ENCODE assay signal across 9 cellular contexts in the genomic region with DNA sequence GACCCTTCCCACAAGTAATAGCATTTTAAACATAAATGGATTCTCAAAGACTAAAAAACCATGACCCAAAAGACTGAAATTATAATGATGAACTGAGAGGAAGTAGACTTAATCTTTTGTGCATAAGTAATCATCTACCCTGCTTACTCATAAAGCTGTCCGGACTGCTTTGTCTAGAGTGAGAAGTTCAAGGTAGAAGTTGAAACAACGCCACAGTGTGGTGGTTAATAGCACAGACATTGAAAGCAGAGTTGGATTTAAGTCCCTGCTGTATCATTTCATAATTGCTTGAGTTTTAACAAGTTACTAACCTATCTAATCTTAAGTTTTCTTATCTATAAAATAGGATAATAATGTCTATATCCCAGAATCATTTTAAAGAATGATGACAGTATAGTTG.
DNase-seq lines count a peak whose midpoint lies in the region; ATAC-seq and TF ChIP-seq lines count a peak whose summit lies in the region.
"Had no signal": no experiment of that assay in that cellular context is flagged by ENCODE, and none has a peak within 500 bp of the region (broad histone marks: within the 10 kb centered on the region; RNA-seq: fewer than 3 reads in every experiment).

No MANE protein-coding gene starts in this region.

- H3K9me3 ChIP-seq in DND-41 (ENCODE audit: insufficient read depth, low read length, severe bottlenecking) (no peaks in the 10 kb centered on the region), suprapubic skin (no peaks in the 10 kb centered on the region)

- H3K27ac ChIP-seq in DND-41 (ENCODE audit: low read length) = no peak overlapping the region
- H3K27ac ChIP-seq in RWPE1 = no peak overlapping the region
- no peak overlapping the region for H3K27ac ChIP-seq in suprapubic skin
- H3K27ac ChIP-seq in coronary artery = no peak overlapping the region

- WGBS in suprapubic skin = 25% methylated on average over 2 of the region's 2 CpGs

- H3K4me3 ChIP-seq in DND-41 (ENCODE audit: low read depth in 1 of 2, low read length in 2 of 2) (no peak overlapping the region), suprapubic skin (no peak overlapping the region), coronary artery (no peak overlapping the region)

- CTCF ChIA-PET in RWPE1 (lab: Yijun Ruan, JAX) = interaction anchor here (0.6 kb wide), 1 partner anchor 87 kb away, joined by 3 read pairs; no protein-coding TSS in a partner anchor

- H3K36me3 ChIP-seq in DND-41 (ENCODE audit: insufficient read depth, low read length) = no peaks in the 10 kb centered on the region
- H3K36me3 ChIP-seq in suprapubic skin = no peaks in the 10 kb centered on the region

- no peak for TF ChIP-seq POLR2A in suprapubic skin (IDR thresholded peaks at IDR 0.05)

- H3K27me3 ChIP-seq in DND-41 (ENCODE audit: insufficient read depth, low read length, poor library complexity) = no peaks in the 10 kb centered on the region
- no peaks in the 10 kb centered on the region for H3K27me3 ChIP-seq in suprapubic skin

- DNase-seq in DND-41 = no peak
- peak; percentile 1 for DNase-seq in RWPE1 (ENCODE audit: low spot score)
- peak; percentile 7 for DNase-seq in iPS DF 19.7 (ENCODE audit: low read depth, low spot score)
- DNase-seq in suprapubic skin (ENCODE audit: low spot score in 2 of 2) = no peak
- DNase-seq in coronary artery (ENCODE audit: low spot score) = no peak
- no peak for DNase-seq in HCEC 1CT
- no peak for DNase-seq in activated CD4-positive, alpha-beta T cell treated with anti-CD3 and anti-CD28 coated beads for 48 hours
- DNase-seq: stimulated activated CD4-positive, alpha-beta T cell treated with anti-CD3 and anti-CD28 coated beads, Interleukin-15, amount 100 ng/mL, for 24 hours had no signal

- TF ChIP-seq EP300 in suprapubic skin (IDR thresholded peaks at IDR 0.05) = no peak

- ATAC-seq in DND-41 (ENCODE audit: insufficient read depth, low read depth) (no peak), HG03432 (IDR thresholded peaks at IDR 0.05; ENCODE audit: unreplicated experiment) (peak; percentile 54)

- H3K4me1 ChIP-seq in DND-41 (ENCODE audit: insufficient read depth, low read length) (no peaks in the 10 kb centered on the region), suprapubic skin (no peaks in the 10 kb centered on the region)

- H3K9ac ChIP-seq in DND-41 (ENCODE audit: low read depth, low read length) = no peak overlapping the region

- POLR2A ChIA-PET in RWPE1 (lab: Yijun Ruan, JAX; ENCODE audit: low non-redundant PET) = no interaction called here

- H3K79me2 ChIP-seq in DND-41 (ENCODE audit: insufficient read depth, low read length) = no peaks in the 10 kb centered on the region

- no peak overlapping the region for H2AFZ ChIP-seq in DND-41 (ENCODE audit: low read depth, low read length)

- no peaks in the 10 kb centered on the region for H4K20me1 ChIP-seq in DND-41 (ENCODE audit: insufficient read depth, low read length)

- H3K4me2 ChIP-seq in DND-41 (ENCODE audit: insufficient read depth, low read length) = no peak overlapping the region

- peak; percentile 32 for TF ChIP-seq CTCF in DND-41 (IDR thresholded peaks at IDR 0.05; ENCODE audit: borderline replicate concordance, extremely low read depth, low read length, poor library complexity, severe bottlenecking)
- peak; percentile 19; the same call in 1 of the 2 replicates for TF ChIP-seq CTCF in RWPE1 (conservative IDR thresholded peaks at IDR 0.05; ENCODE audit: low read depth)
- no peak for TF ChIP-seq CTCF in suprapubic skin (IDR thresholded peaks at IDR 0.05)
- TF ChIP-seq CTCF in coronary artery (IDR thresholded peaks at IDR 0.05) = no peak

Comparison
In these comparisons a context has a peak if more than half of its experiments do, and no peak if none do; other contexts are left out.
1. DNase-seq: peak in RWPE1 (single experiment) and iPS DF 19.7 (single experiment); none in DND-41 (single experiment), suprapubic skin (0 of 2), coronary artery (single experiment), HCEC 1CT (single experiment) and activated CD4-positive, alpha-beta T cell treated with anti-CD3 and anti-CD28 coated beads for 48 hours (single experiment).
2. CTCF ChIP-seq: peak in DND-41 (single experiment) and RWPE1 (single experiment); none in suprapubic skin (0 of 2) and coronary artery (single experiment).